Comparison of ENCODE assay signal across 20 cellular contexts in genomic region chr9:14790628-14791027, GRCh38.
A peak's percentile ranks its signal among the peaks of the same experiment; 100 is the strongest.
DNase-seq lines count a peak whose midpoint lies in the region.
"Had no signal": no experiment of that assay in that cellular context is flagged by ENCODE, and none has a peak within 500 bp of the region (broad histone marks: within the 10 kb centered on the region; RNA-seq: fewer than 3 reads in every experiment).

No MANE protein-coding gene starts in this region.

- peak overlapping the region; percentile 1 for H3K27ac ChIP-seq in angular gyrus (ENCODE audit: low read depth, low read length)
- H3K27ac ChIP-seq: 22Rv1; A549; BLaER1 treated with 17β-estradiol and CSF1 and Interleukin-3, amounts not matched to agents 10 nM and 100 nM had no signal

- DNase-seq in NCI-H2171 treated with DMSO at 0.1 percent for 48 hours (lab: John Stamatoyannopoulos, UW) (peak; percentile 12), NCI-H2171 (lab: John Stamatoyannopoulos, UW) (no peak), superior temporal gyrus (ENCODE audit: extremely low spot score) (peak; percentile 49), NCI-H1092 (lab: John Stamatoyannopoulos, UW) (no peak), NCI-H774 (lab: John Stamatoyannopoulos, UW) (no peak)
- DNase-seq: ACHN; AML-193; BE2C; CD4-positive, alpha-beta T cell; CD8-positive, alpha-beta memory T cell; DMS 273 treated with DMSO at 0.1 percent for 48 hours; DMS79; EL; GDM1; GOT3; HFFc6 had no signal

Comparison
In these comparisons a context has a peak if more than half of its experiments do, and no peak if none do; other contexts are left out.
1. DNase-seq: peak in NCI-H2171 treated with DMSO at 0.1 percent for 48 hours (single experiment) and superior temporal gyrus (single experiment); none in NCI-H2171 (single experiment), NCI-H1092 (single experiment) and NCI-H774 (single experiment).